Comparison of ENCODE assay signal across 30 cellular contexts in the genomic region with DNA sequence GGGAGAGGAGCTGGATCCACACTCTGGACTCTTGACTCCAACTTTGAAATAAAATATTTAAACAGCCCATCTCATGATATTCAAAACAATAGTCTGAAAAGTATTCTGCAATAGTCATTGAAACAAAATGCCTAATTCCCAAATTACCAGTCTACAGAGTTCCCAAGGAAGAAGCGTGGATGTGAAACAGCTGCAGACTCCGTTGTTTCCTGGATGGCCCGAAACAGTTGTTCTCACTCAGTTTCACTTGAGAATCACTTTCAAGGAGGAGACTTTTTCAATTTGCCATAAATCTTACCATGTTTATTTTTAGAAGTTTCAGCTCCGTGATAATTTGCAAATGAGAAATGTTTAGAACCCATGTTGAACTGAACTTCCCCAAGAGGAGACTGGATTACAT.
"Had no signal": no experiment of that assay in that cellular context is flagged by ENCODE, and none has a peak within 500 bp of the region (broad histone marks: within the 10 kb centered on the region; RNA-seq: fewer than 3 reads in every experiment).

No MANE protein-coding gene starts in this region.

- FAIRE-seq: astrocyte, bronchial epithelial cell had no signal

- H3K27ac Mint-ChIP-seq: activated CD4-positive, alpha-beta memory T cell treated with anti-CD3 and anti-CD28 coated beads, Interleukin-2, amount 10 ng/mL, durations not matched to agents 7 days and 5 days; activated CD4-positive, alpha-beta T cell treated with anti-CD3 and anti-CD28 coated beads, Interleukin-2, amount 10 ng/mL, durations not matched to agents 7 days and 5 days; activated naive CD8-positive, alpha-beta T cell; activated T-cell treated with anti-CD3 and anti-CD28 coated beads, Interleukin-2, amount 50 U/mL, for 24 hours; activated T-cell treated with anti-CD3 and anti-CD28 coated beads, Interleukin-2, amount 50 U/mL, for 72 hours; dendritic cell treated with granulocyte-macrophage colony-stimulating factor and Interleukin-4, amounts not matched to agents 40 ng/mL and 50 ng/mL, for 4 days; effector memory CD8-positive, alpha-beta T cell; WTC11 had no signal

- H3K36me3 ChIP-seq: brain microvascular endothelial cell, esophagus muscularis mucosa, gastrocnemius medialis had no signal

- H3K36me3 Mint-ChIP-seq: activated naive CD8-positive, alpha-beta T cell had no signal

- H3K27ac ChIP-seq: brain microvascular endothelial cell, coronary artery, dorsolateral prefrontal cortex, foreskin keratinocyte, gastrocnemius medialis had no signal

- ATAC-seq: activated T-cell treated with anti-CD3 and anti-CD28 coated beads, Interleukin-2, amount 50 U/mL, for 72 hours; effector memory CD8-positive, alpha-beta T cell; foreskin keratinocyte; gastrocnemius medialis had no signal

- H3K4me1 Mint-ChIP-seq: central memory CD8-positive, alpha-beta T cell had no signal

- H3K4me3 ChIP-seq: coronary artery, dorsolateral prefrontal cortex, esophagus muscularis mucosa, gastrocnemius medialis had no signal

- DNase-seq: activated CD4-positive, alpha-beta memory T cell treated with anti-CD3 and anti-CD28 coated beads, Interleukin-2, amount 10 ng/mL, durations not matched to agents 7 days and 5 days; activated CD4-positive, alpha-beta T cell treated with anti-CD3 and anti-CD28 coated beads for 1 hour; activated CD4-positive, alpha-beta T cell treated with anti-CD3 and anti-CD28 coated beads for 4 hours; activated CD4-positive, alpha-beta T cell treated with anti-CD3 and anti-CD28 coated beads, Interleukin-2, amount 10 ng/mL, durations not matched to agents 7 days and 5 days; activated CD4-positive, alpha-beta T cell treated with anti-CD3 and anti-CD28 coated beads, Interleukin-2, amount 50 U/mL, for 4 hours; activated CD8-positive, alpha-beta memory T cell treated with anti-CD3 and anti-CD28 coated beads, Interleukin-2, amount 50 U/mL, for 48 hours; activated gamma-delta T cell; activated naive CD4-positive, alpha-beta T cell treated with anti-CD3 and anti-CD28 coated beads, Interleukin-2, amount 50 U/mL, for 16 hours; activated naive CD4-positive, alpha-beta T cell treated with Interleukin-2 at 50 U/mL for 16 hours; activated T-cell treated with anti-CD3 and anti-CD28 coated beads for 4 hours; activated T-cell treated with anti-CD3 and anti-CD28 coated beads, Interleukin-2, amount 50 U/mL, for 24 hours; activated T-cell treated with anti-CD3 and anti-CD28 coated beads, Interleukin-2, amount 50 U/mL, for 72 hours; amniotic stem cell; anterior cingulate cortex; brain microvascular endothelial cell; dorsolateral prefrontal cortex; effector memory CD8-positive, alpha-beta T cell; erythroblast; foreskin keratinocyte; gastrocnemius medialis; glutamatergic neuron; T-helper 2 cell had no signal

- H3K9me3 ChIP-seq: esophagus muscularis mucosa, gastrocnemius medialis had no signal

- H3K4me3 Mint-ChIP-seq: activated CD4-positive, alpha-beta memory T cell treated with anti-CD3 and anti-CD28 coated beads, Interleukin-2, amount 10 ng/mL, durations not matched to agents 7 days and 5 days; activated CD4-positive, alpha-beta T cell treated with anti-CD3 and anti-CD28 coated beads, Interleukin-2, amount 10 ng/mL, durations not matched to agents 7 days and 5 days; activated naive CD8-positive, alpha-beta T cell; activated T-cell treated with anti-CD3 and anti-CD28 coated beads, Interleukin-2, amount 50 U/mL, for 24 hours; activated T-cell treated with anti-CD3 and anti-CD28 coated beads, Interleukin-2, amount 50 U/mL, for 72 hours; central memory CD8-positive, alpha-beta T cell; dendritic cell treated with granulocyte-macrophage colony-stimulating factor and Interleukin-4, amounts not matched to agents 40 ng/mL and 50 ng/mL, for 4 days; effector memory CD8-positive, alpha-beta T cell; WTC11 had no signal

- H3K9me3 Mint-ChIP-seq: activated CD4-positive, alpha-beta memory T cell treated with anti-CD3 and anti-CD28 coated beads, Interleukin-2, amount 10 ng/mL, durations not matched to agents 7 days and 5 days; activated CD4-positive, alpha-beta T cell treated with anti-CD3 and anti-CD28 coated beads, Interleukin-2, amount 10 ng/mL, durations not matched to agents 7 days and 5 days; activated T-cell treated with anti-CD3 and anti-CD28 coated beads, Interleukin-2, amount 50 U/mL, for 24 hours; activated T-cell treated with anti-CD3 and anti-CD28 coated beads, Interleukin-2, amount 50 U/mL, for 72 hours; central memory CD8-positive, alpha-beta T cell; dendritic cell treated with granulocyte-macrophage colony-stimulating factor and Interleukin-4, amounts not matched to agents 40 ng/mL and 50 ng/mL, for 4 days; effector memory CD8-positive, alpha-beta T cell had no signal

- H3K4me1 ChIP-seq: foreskin keratinocyte had no signal
